10 cellular contexts compared by ENCODE assay signal in genomic region chr17:68910256-68910705, GRCh38. TPM values are rescaled to one million over a fixed set of nuclear protein-coding genes. Genes with fewer than 3 reads are reported as not detected.
A peak's percentile ranks its signal among the peaks of the same experiment; 100 is the strongest.
DNase-seq lines count a peak whose midpoint lies in the region; ATAC-seq and TF ChIP-seq lines count a peak whose summit lies in the region.
"Had no signal": no experiment of that assay in that cellular context is flagged by ENCODE, and none has a peak within 500 bp of the region (broad histone marks: within the 10 kb centered on the region; RNA-seq: fewer than 3 reads in every experiment).

No MANE protein-coding gene starts in this region.

- H3K9me3 ChIP-seq in colonic mucosa (no peaks in the 10 kb centered on the region), subcutaneous abdominal adipose tissue (ENCODE audit: control insufficient read depth in 5 of 5, low read length in 5 of 5) (no peaks in the 10 kb centered on the region)

- H3K36me3 ChIP-seq in colonic mucosa (no peaks in the 10 kb centered on the region), subcutaneous abdominal adipose tissue (ENCODE audit: control insufficient read depth in 5 of 5, insufficient read depth in 5 of 5, low read length in 5 of 5) (peaks cover 3 to 36% (median 27%) of the 10 kb centered on the region in 5 donors)

- H3K9ac ChIP-seq in colonic mucosa (ENCODE audit: low read depth in 2 of 2, low read length in 2 of 2), result no peak overlapping the region
- no peak overlapping the region for H3K9ac ChIP-seq in subcutaneous abdominal adipose tissue (ENCODE audit: low read length in 5 of 5)

- H3K4me3 ChIP-seq in colonic mucosa (no peak overlapping the region), subcutaneous abdominal adipose tissue (ENCODE audit: low read depth in 1 of 5, low read length in 5 of 5) (no peak overlapping the region)

- H3K27me3 ChIP-seq in colonic mucosa (no peaks in the 10 kb centered on the region), subcutaneous abdominal adipose tissue (ENCODE audit: control insufficient read depth in 5 of 5, insufficient read depth in 4 of 5, low read length in 5 of 5) (no peaks in the 10 kb centered on the region)

- no peak for TF ChIP-seq CTCF in colonic mucosa (IDR thresholded peaks at IDR 0.05)

- H3K27ac ChIP-seq in colonic mucosa (peak overlapping the region; percentile 4), subcutaneous abdominal adipose tissue (ENCODE audit: low read depth, low read length) (peak overlapping the region; percentile 45)

- H3K4me1 ChIP-seq in colonic mucosa, result no peaks in the 10 kb centered on the region
- peaks cover 5 to 39% (median 26%) of the 10 kb centered on the region in 5 donors for H3K4me1 ChIP-seq in subcutaneous abdominal adipose tissue (ENCODE audit: control insufficient read depth in 5 of 5, insufficient read depth in 5 of 5, low read length in 5 of 5)

- peak; percentile 64 for ATAC-seq in left lobe of liver
- no peak for ATAC-seq in GM21360 (IDR thresholded peaks at IDR 0.05; ENCODE audit: unreplicated experiment)

- DNase-seq in NCI-H446 treated with DMSO at 0.1 percent for 48 hours (lab: John Stamatoyannopoulos, UW) (peak; percentile 43), colonic mucosa (no peak), left lobe of liver (ENCODE audit: low spot score) (no peak), GM19240 (ENCODE audit: insufficient read length, low spot score) (no peak)
- no peak for DNase-seq in activated effector memory CD4-positive, alpha-beta T cell treated with Interleukin-2 at 50 U/mL for 16 hours
- DNase-seq in activated effector memory CD4-positive, alpha-beta T cell treated with anti-CD3 and anti-CD28 coated beads, Interleukin-2, amount 50 U/mL, for 16 hours, result no peak
- DNase-seq: retina; stimulated activated naive CD4-positive, alpha-beta T cell treated with Interleukin-2 at 50 U/mL for 16 hours had no signal

- intact Hi-C loops in colonic mucosa (cut with DNase I), result loop anchor here (10.0 kb wide), 1 partner anchor 135 kb away; no protein-coding TSS in a partner anchor

RNA-seq across cellular contexts. Expression of gene ABCA8, which starts 44.9 kb away (rescaled TPM):
- total RNA-seq in colonic mucosa, result 1 to 10 TPM; 6.8 to 9.7 TPM
- 35.6 TPM for total RNA-seq in left lobe of liver
